In genomic region chr17:50198026-50198669, GRCh38 we compare ENCODE assay signal across 8 cellular contexts. TPM values are rescaled to one million over a fixed set of nuclear protein-coding genes. Genes with fewer than 3 reads are reported as not detected.
DNase-seq lines count a peak whose midpoint lies in the region.

No MANE protein-coding gene starts in this region.

- DNase-seq in NCI-H146 (lab: John Stamatoyannopoulos, UW) = peak; percentile 21
- no peak for DNase-seq in NCI-H146 treated with DMSO at 0.1 percent for 48 hours (lab: John Stamatoyannopoulos, UW; ENCODE audit: unreplicated experiment)
- DNase-seq in NCI-H2227 treated with DMSO at 0.1 percent for 48 hours (lab: John Stamatoyannopoulos, UW) = peak; percentile 13
- DNase-seq in activated CD4-positive, alpha-beta T cell treated with anti-CD3 and anti-CD28 coated beads, Interleukin-2, amount 10 ng/mL, durations not matched to agents 7 days and 5 days = peak; percentile 76
- DNase-seq in effector CD8-positive, alpha-beta T cell (lab: John Stamatoyannopoulos, UW) = peak; percentile 22
- DNase-seq in myocyte (ENCODE audit: low read depth) = peak; percentile 89
- DNase-seq in epidermal melanocyte (ENCODE audit: insufficient read length, low spot score) = no peak

- H3K4me3 Mint-ChIP-seq in activated CD4-positive, alpha-beta T cell treated with anti-CD3 and anti-CD28 coated beads, Interleukin-2, amount 10 ng/mL, durations not matched to agents 7 days and 5 days = no peak overlapping the region

- peak overlapping the region; percentile 22 to 85 for H3K4me3 ChIP-seq in stomach smooth muscle (ENCODE audit: low read length in 2 of 2)

- no peaks in the 10 kb centered on the region for H3K9me3 Mint-ChIP-seq in activated CD4-positive, alpha-beta T cell treated with anti-CD3 and anti-CD28 coated beads, Interleukin-2, amount 10 ng/mL, durations not matched to agents 7 days and 5 days

- no peak overlapping the region for H3K27ac Mint-ChIP-seq in activated CD4-positive, alpha-beta T cell treated with anti-CD3 and anti-CD28 coated beads, Interleukin-2, amount 10 ng/mL, durations not matched to agents 7 days and 5 days

- H3K27me3 Mint-ChIP-seq in activated CD4-positive, alpha-beta T cell treated with anti-CD3 and anti-CD28 coated beads, Interleukin-2, amount 10 ng/mL, durations not matched to agents 7 days and 5 days = peaks cover 43% of the 10 kb centered on the region

- peaks cover 22% of the 10 kb centered on the region for H3K4me1 Mint-ChIP-seq in activated CD4-positive, alpha-beta T cell treated with anti-CD3 and anti-CD28 coated beads, Interleukin-2, amount 10 ng/mL, durations not matched to agents 7 days and 5 days

- H3K9me3 ChIP-seq in stomach smooth muscle (ENCODE audit: control insufficient read depth in 2 of 2, low read length in 2 of 2) = no peaks in the 10 kb centered on the region

- H3K9ac ChIP-seq in stomach smooth muscle (ENCODE audit: low read length in 2 of 2) = peak overlapping the region in 1 of 2 donors; percentile 49

- peaks cover 48 to 57% of the 10 kb centered on the region in 2 donors for H3K36me3 ChIP-seq in stomach smooth muscle (ENCODE audit: control insufficient read depth in 2 of 2, insufficient read depth in 2 of 2, low read length in 2 of 2)

- POLR2A ChIA-PET in activated CD4-positive, alpha-beta T cell treated with anti-CD3 and anti-CD28 coated beads, Interleukin-2, amount 10 ng/mL, durations not matched to agents 7 days and 5 days (lab: Charles Lee) = no interaction called here

- H3K4me1 ChIP-seq in stomach smooth muscle (ENCODE audit: control insufficient read depth, insufficient read depth, low read length) = peaks cover 56% of the 10 kb centered on the region

- H3K36me3 Mint-ChIP-seq in activated CD4-positive, alpha-beta T cell treated with anti-CD3 and anti-CD28 coated beads, Interleukin-2, amount 10 ng/mL, durations not matched to agents 7 days and 5 days (ENCODE audit: low read depth) = no peaks in the 10 kb centered on the region

- CTCF ChIA-PET in activated CD4-positive, alpha-beta T cell treated with anti-CD3 and anti-CD28 coated beads, Interleukin-2, amount 10 ng/mL, durations not matched to agents 7 days and 5 days (lab: Charles Lee) = interaction anchor here (0.6 to 2.5 kb wide), 10 partner anchors 11 to 199 kb away, joined by 3 to 7 read pairs (median 4); partner anchors contain the start of gene LRRC59

- peak overlapping the region; percentile 98 for H3K27ac ChIP-seq in stomach smooth muscle (ENCODE audit: low read length)

- no peaks in the 10 kb centered on the region for H3K27me3 ChIP-seq in stomach smooth muscle (ENCODE audit: control insufficient read depth in 1 of 2, insufficient read depth in 2 of 2, low read length in 2 of 2)

RNA-seq across cellular contexts. Expression of gene COL1A1, which starts 3.3 kb away (rescaled TPM):
- under 1 TPM; 0.31 to 0.55 TPM for total RNA-seq in activated CD4-positive, alpha-beta T cell treated with anti-CD3 and anti-CD28 coated beads, Interleukin-2, amount 10 ng/mL, durations not matched to agents 7 days and 5 days
- total RNA-seq in myocyte = 604 and 719 TPM in 2 replicates
- polyA plus RNA-seq in myocyte (2012) = 15,153 TPM

RNA-seq across cellular contexts. Expression of gene SGCA, which starts 32.3 kb away (rescaled TPM):
- total RNA-seq in activated CD4-positive, alpha-beta T cell treated with anti-CD3 and anti-CD28 coated beads, Interleukin-2, amount 10 ng/mL, durations not matched to agents 7 days and 5 days = not detected
- total RNA-seq in myocyte = 428 and 447 TPM in 2 replicates
- polyA plus RNA-seq in myocyte (2012) = 303 TPM

RNA-seq across cellular contexts. Expression of gene PPP1R9B, which starts 47.7 kb away (rescaled TPM):
- total RNA-seq in activated CD4-positive, alpha-beta T cell treated with anti-CD3 and anti-CD28 coated beads, Interleukin-2, amount 10 ng/mL, durations not matched to agents 7 days and 5 days = 100 to 1,000 TPM; 110 to 117 TPM
- total RNA-seq in myocyte = 40.5 and 44.2 TPM in 2 replicates
- polyA plus RNA-seq in myocyte (2012) = 43.6 TPM

Comparison
In these comparisons a context has a peak if more than half of its experiments do, and no peak if none do; other contexts are left out.
1. DNase-seq: peak in NCI-H146 (single experiment), NCI-H2227 treated with DMSO at 0.1 percent for 48 hours (single experiment), activated CD4-positive, alpha-beta T cell treated with anti-CD3 and anti-CD28 coated beads, Interleukin-2, amount 10 ng/mL, durations not matched to agents 7 days and 5 days (single experiment), effector CD8-positive, alpha-beta T cell (single experiment) and myocyte (single experiment); none in NCI-H146 treated with DMSO at 0.1 percent for 48 hours (single experiment) and epidermal melanocyte (single experiment).
2. RNA of gene COL1A1, which starts 3.3 kb away (total RNA-seq): 604 to 719 TPM in myocyte; 0.31 to 0.55 TPM in activated CD4-positive, alpha-beta T cell treated with anti-CD3 and anti-CD28 coated beads, Interleukin-2, amount 10 ng/mL, durations not matched to agents 7 days and 5 days; every median in the first group is over 100 times any median in the second.
3. RNA of gene SGCA, which starts 32.3 kb away (total RNA-seq): 428 to 447 TPM in myocyte; not detected in activated CD4-positive, alpha-beta T cell treated with anti-CD3 and anti-CD28 coated beads, Interleukin-2, amount 10 ng/mL, durations not matched to agents 7 days and 5 days; every median in the first group is over 100 times any median in the second.